8 cellular contexts compared by ENCODE assay signal in the genomic region with DNA sequence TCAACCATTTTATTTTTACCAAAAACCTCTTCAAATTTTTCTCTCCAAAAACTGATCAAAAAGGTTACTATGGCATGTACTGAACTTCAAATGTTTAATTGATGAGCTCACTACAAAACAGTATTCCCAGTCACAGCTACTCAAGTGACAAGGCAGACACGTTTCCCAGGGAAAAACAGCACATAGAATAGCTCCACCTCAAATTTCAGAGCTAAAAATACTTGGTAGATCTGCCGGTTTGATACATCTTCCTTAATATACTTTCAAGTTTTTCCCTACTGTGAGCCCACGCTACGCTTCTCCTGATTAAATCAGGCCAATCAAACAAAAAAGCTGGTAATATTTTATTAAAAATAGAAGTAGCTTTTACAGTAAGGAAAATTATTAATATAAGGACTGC.
"Had no signal": no experiment of that assay in that cellular context is flagged by ENCODE, and none has a peak within 500 bp of the region (broad histone marks: within the 10 kb centered on the region; RNA-seq: fewer than 3 reads in every experiment).

No MANE protein-coding gene starts in this region.

- H3K4me1 ChIP-seq: HAP-1 had no signal

- H3K4me2 ChIP-seq: GM23338 had no signal

- H3K4me3 ChIP-seq: GM23248, GM23338, HAP-1 had no signal

- H3K9ac ChIP-seq: GM23248 had no signal

- H3K27ac ChIP-seq: GM23248 had no signal

- DNase-seq: GM23248, GOT3, H7, H9, HCEC 1CT, HFFc6 had no signal

- H3K36me3 ChIP-seq: HAP-1 had no signal
